In the genomic region with DNA sequence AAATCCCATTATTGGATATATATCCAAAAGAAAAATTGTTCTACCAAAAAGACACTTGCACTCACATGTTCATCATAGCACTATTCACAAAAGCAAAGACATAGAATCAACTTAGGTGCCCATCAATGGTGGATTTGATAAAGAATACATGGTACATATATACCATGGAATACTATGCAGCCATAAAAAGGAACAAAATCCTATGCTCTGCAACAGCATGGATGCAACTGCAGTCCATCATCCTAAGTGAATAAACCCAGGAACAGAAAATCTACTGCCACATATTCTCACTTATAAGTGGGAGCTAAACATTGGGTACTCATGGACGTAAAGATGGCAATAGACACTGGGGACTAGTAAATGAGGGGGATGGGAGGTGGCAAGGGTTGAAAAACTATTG, we compare ENCODE assay signal across 1 cellular context.
TF ChIP-seq lines count a peak whose summit lies in the region.

No MANE protein-coding gene starts in this region.

TF ChIP-seq in WTC11, 78 proteins besides CTCF, POLR2A, EP300 and RAD21:
- TF ChIP-seq, protein P1, sequence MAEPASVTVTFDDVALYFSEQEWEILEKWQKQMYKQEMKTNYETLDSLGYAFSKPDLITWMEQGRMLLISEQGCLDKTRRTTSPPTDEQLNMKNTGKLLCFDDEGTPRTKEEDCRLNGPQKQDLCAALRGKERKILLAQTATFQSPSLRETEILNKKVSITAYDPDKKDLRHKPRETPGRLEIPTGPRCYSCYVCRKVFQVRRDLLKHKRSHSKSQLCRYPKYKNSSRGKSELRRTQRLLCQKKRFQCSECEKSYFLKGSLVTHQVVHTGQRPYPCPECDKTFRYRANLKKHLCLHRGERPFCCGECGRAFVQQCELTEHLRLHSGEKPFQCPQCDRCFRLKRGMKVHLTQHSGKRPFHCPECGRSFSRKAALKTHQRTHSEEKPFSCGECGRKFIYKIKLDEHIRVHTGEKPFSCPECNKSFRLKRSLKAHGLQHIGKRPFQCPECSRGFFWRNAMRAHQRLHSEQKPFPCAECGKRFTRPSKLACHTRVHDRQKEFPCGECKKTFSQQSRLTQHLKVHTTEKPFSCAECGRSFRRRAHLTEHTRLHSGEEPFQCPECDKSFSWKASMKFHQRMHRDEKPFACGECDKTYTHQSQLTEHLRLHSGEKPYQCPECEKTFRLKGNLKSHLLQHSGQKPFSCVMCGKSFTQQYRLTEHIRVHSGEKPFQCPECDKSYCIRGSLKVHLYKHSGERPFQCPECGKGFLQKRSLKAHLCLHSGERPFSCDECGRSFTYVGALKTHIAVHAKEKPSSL (CRISPR knock-in tag; conservative IDR thresholded peaks at IDR 0.05): 0 out of 2 replicates have a peak, but pooled peaks have one; percentile 39
